In the genomic region with DNA sequence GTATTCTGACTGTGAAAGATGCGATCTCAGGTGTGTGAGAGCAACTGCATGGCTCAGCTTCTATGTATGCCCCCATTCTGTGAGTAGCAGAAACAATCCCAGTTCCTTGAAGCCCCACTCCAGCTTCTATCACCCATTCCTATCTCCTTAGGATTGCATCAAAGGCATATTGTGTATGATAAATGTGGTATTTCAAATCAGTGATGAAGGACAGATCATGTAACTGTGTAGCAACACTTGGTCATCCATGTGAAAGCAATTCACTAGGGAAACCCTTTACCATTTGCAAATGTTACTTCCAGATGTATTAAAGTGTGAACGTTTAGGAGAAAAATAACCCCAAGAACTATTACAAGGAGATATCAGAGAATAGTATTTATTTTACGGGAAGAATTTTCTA, we compare ENCODE assay signal across 7 cellular contexts.
DNase-seq lines count a peak whose midpoint lies in the region; FAIRE-seq and TF ChIP-seq lines count a peak whose summit lies in the region.
"Not testable (repeated sequence)": the region's sequence is repeated elsewhere in the genome, so short reads cannot be mapped to it uniquely, and the experiment has no call there.

No MANE protein-coding gene starts in this region.

- H3K36me3 ChIP-seq in adipocyte (ENCODE audit: control insufficient read depth, insufficient read depth, low read length, severe bottlenecking); bronchial epithelial cell (ENCODE audit: control insufficient read depth, insufficient read depth, low read length); trophoblast cell (ENCODE audit: control insufficient read depth in 1 of 2, insufficient read depth in 2 of 2, low read length in 2 of 2): not testable (repeated sequence)

- DNase-seq in AG10803 (ENCODE audit: low read depth) (peak; percentile 3), adipocyte (ENCODE audit: low read depth) (peak; percentile 5), amniotic epithelial cell (ENCODE audit: low read depth) (peak; percentile 58), fibroblast of gingiva (ENCODE audit: low read depth) (peak; percentile 21), fibroblast of peridontal ligament (ENCODE audit: extremely low read depth) (peak; percentile 55), trophoblast cell (peak; percentile 23 to 79)
- DNase-seq in bronchial epithelial cell (ENCODE audit: low read depth), result not testable (repeated sequence)

- H2AFZ ChIP-seq in trophoblast cell (ENCODE audit: insufficient read depth, low read length, poor library complexity), result not testable (repeated sequence)

- not testable (repeated sequence) for H4K12ac ChIP-seq in trophoblast cell (ENCODE audit: low read depth, low read length)

- H2BK120ac ChIP-seq in trophoblast cell (ENCODE audit: insufficient read depth, low read length, poor library complexity), result not testable (repeated sequence)

- TF ChIP-seq CTCF in AG10803 (conservative IDR thresholded peaks at IDR 0.05; ENCODE audit: low read length); bronchial epithelial cell (IDR thresholded peaks at IDR 0.05; ENCODE audit: insufficient read depth, low read length, severe bottlenecking): not testable (repeated sequence)

- H3K79me1 ChIP-seq in trophoblast cell (ENCODE audit: low read length), result not testable (repeated sequence)

- not testable (repeated sequence) for H2BK12ac ChIP-seq in trophoblast cell (ENCODE audit: low read length)

- not testable (repeated sequence) for H3K18ac ChIP-seq in trophoblast cell (ENCODE audit: low read length)

- not testable (repeated sequence) for H2AK5ac ChIP-seq in trophoblast cell (ENCODE audit: low read length)

- peak; percentile 77 for FAIRE-seq in bronchial epithelial cell (lab: Jason Lieb, UNC)

- H3K79me2 ChIP-seq in trophoblast cell (ENCODE audit: control insufficient read depth, insufficient read depth, low read length, poor library complexity), result not testable (repeated sequence)

- not testable (repeated sequence) for H4K91ac ChIP-seq in trophoblast cell (ENCODE audit: low read depth, low read length)

- not testable (repeated sequence) for H3K4ac ChIP-seq in trophoblast cell (ENCODE audit: low read depth, low read length)

- no CpG with 5 or more reads among the region's 3 CpGs for WGBS in trophoblast cell (ENCODE audit: extremely low coverage, insufficient coverage, insufficient read length)

- H3K4me2 ChIP-seq in trophoblast cell (ENCODE audit: low read length), result not testable (repeated sequence)

- not testable (repeated sequence) for H3K4me3 ChIP-seq in AG10803 (ENCODE audit: low read length); adipocyte (ENCODE audit: low read length); bronchial epithelial cell (ENCODE audit: low read depth, low read length); trophoblast cell (ENCODE audit: low read depth, low read length)

- H3K9ac ChIP-seq in adipocyte (ENCODE audit: low read length); trophoblast cell (ENCODE audit: low read length): not testable (repeated sequence)

- H3K14ac ChIP-seq in trophoblast cell (ENCODE audit: low read length), result not testable (repeated sequence)

- H3K27me3 ChIP-seq in adipocyte (replicated peaks; ENCODE audit: control insufficient read depth, insufficient read depth, low read length); bronchial epithelial cell (ENCODE audit: control insufficient read depth, insufficient read depth, low read length); trophoblast cell (ENCODE audit: insufficient read depth, low read length): not testable (repeated sequence)

- not testable (repeated sequence) for H4K8ac ChIP-seq in trophoblast cell (ENCODE audit: low read depth, low read length)

- not testable (repeated sequence) for H3K23ac ChIP-seq in trophoblast cell (ENCODE audit: low read length)

- H3K27ac ChIP-seq in trophoblast cell (ENCODE audit: low read depth, low read length), result not testable (repeated sequence)

- not testable (repeated sequence) for H3K4me1 ChIP-seq in adipocyte (ENCODE audit: control insufficient read depth, insufficient read depth, low read length); trophoblast cell (ENCODE audit: control insufficient read depth in 1 of 2, insufficient read depth in 2 of 2, low read length in 2 of 2)

- not testable (repeated sequence) for H3K9me3 ChIP-seq in adipocyte (ENCODE audit: control insufficient read depth, low read length); trophoblast cell (ENCODE audit: insufficient read depth, low read depth, low read length)

- H2BK5ac ChIP-seq in trophoblast cell (ENCODE audit: low read depth, low read length, poor library complexity), result not testable (repeated sequence)
